In the genomic region with DNA sequence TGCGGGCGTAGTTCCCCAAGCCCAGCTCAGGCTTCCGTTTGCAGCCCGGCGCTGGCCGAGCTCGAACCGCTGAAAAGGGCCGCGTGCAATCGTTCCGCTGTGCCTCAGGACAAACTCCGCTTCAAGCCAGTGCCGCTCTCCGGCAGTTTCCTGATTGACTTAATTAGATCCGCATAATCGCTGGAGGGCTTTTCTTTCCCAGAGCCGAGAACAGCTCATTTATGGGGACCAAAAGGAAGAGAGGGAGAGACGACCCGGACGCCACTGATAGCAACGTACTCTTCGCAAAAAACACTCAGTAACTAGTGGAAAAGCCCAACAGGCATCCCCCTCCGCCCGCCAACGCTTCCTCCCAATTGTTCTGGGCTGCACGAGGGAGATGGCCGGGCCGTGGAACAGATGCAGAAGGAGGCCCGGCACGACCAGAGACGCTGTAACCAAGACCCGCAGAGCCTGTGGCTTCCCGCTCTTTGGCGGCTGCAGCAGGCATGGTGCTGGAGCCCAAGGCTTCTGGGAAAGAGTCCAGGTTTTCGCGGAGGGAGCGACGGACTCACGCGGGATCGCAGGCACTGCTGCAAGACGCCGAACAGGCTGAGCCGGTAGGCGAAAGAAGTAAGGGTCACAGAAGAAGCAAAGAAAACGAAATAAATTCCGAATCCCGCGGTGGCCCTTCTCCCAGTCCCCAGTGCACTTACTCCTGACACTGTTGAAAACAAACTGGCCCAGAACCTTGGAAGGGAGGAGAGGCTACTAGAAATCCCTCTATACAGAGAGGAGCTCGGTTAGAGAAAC, we compare ENCODE assay signal across 10 cellular contexts. TPM values are rescaled to one million over a fixed set of nuclear protein-coding genes. Genes with fewer than 3 reads are reported as not detected.
DNase-seq lines count a peak whose midpoint lies in the region; ATAC-seq and TF ChIP-seq lines count a peak whose summit lies in the region.
"Had no signal": no experiment of that assay in that cellular context is flagged by ENCODE, and none has a peak within 500 bp of the region (broad histone marks: within the 10 kb centered on the region; RNA-seq: fewer than 3 reads in every experiment).

No MANE protein-coding gene starts in this region.

- TF ChIP-seq CTCF in breast epithelium (IDR thresholded peaks at IDR 0.05) (no peak), right lobe of liver (IDR thresholded peaks at IDR 0.05) (no peak), thoracic aorta (IDR thresholded peaks at IDR 0.05) (no peak)

- peaks cover 6 to 16% of the 10 kb centered on the region in 2 donors for H3K4me1 ChIP-seq in breast epithelium
- H3K4me1 ChIP-seq in right lobe of liver: peaks cover 0 to 21% (median 0%) of the 10 kb centered on the region in 4 donors
- peaks cover 35 to 61% of the 10 kb centered on the region in 2 donors for H3K4me1 ChIP-seq in thoracic aorta (ENCODE audit: control insufficient read depth in 1 of 2, low read depth in 2 of 2)

- H3K4me3 Mint-ChIP-seq in T-helper 2 cell treated with Interferon-gamma antibody and Interleukin-4, amounts not matched to agents 5 μg/mL and 100 μg/mL, for 36 hours: peak overlapping the region; percentile 52

- H3K27me3 ChIP-seq in breast epithelium (peaks cover 0 to 61% of the 10 kb centered on the region in 2 donors), right lobe of liver (no peaks in the 10 kb centered on the region), thoracic aorta (replicated peaks; ENCODE audit: insufficient read depth) (no peaks in the 10 kb centered on the region)

- no peak for ATAC-seq in right lobe of liver
- ATAC-seq in thoracic aorta (ENCODE audit: insufficient number of reproducible peaks, low FRiP score, low read depth): no peak
- no peak for ATAC-seq in HG02981 (IDR thresholded peaks at IDR 0.05; ENCODE audit: unreplicated experiment)
- no peak for ATAC-seq in HG02973 (IDR thresholded peaks at IDR 0.05; ENCODE audit: unreplicated experiment)
- ATAC-seq in GM18870 (IDR thresholded peaks at IDR 0.05; ENCODE audit: unreplicated experiment): no peak
- ATAC-seq: A549 had no signal

- H3K4me1 Mint-ChIP-seq in T-helper 2 cell treated with Interferon-gamma antibody and Interleukin-4, amounts not matched to agents 5 μg/mL and 100 μg/mL, for 36 hours (ENCODE audit: low read depth): peaks cover 35% of the 10 kb centered on the region

- intact Hi-C loops in breast epithelium (cut with DNase I; ENCODE audit: low total_unique reads): no loop called here
- intact Hi-C loops in right lobe of liver (cut with DNase I): loop anchor here in 1 of 2 donors (5.0 kb wide), 1 partner anchor 278 kb away; no protein-coding TSS in a partner anchor

- no peak overlapping the region for H3K27ac ChIP-seq in breast epithelium
- no peak overlapping the region for H3K27ac ChIP-seq in right lobe of liver
- no peak overlapping the region for H3K27ac ChIP-seq in thoracic aorta
- H3K27ac ChIP-seq: A549 had no signal

- no peaks in the 10 kb centered on the region for H3K9me3 ChIP-seq in breast epithelium
- H3K9me3 ChIP-seq in right lobe of liver: no peaks in the 10 kb centered on the region
- no peaks in the 10 kb centered on the region for H3K9me3 ChIP-seq in thoracic aorta
- H3K9me3 ChIP-seq: A549 had no signal

- no peak for TF ChIP-seq POLR2A in breast epithelium (IDR thresholded peaks at IDR 0.05)
- no peak for TF ChIP-seq POLR2A in right lobe of liver (IDR thresholded peaks at IDR 0.05)

- DNase-seq in T-helper 2 cell treated with Interferon-gamma antibody and Interleukin-4, amounts not matched to agents 5 μg/mL and 100 μg/mL, for 36 hours (ENCODE audit: low spot score): no peak
- DNase-seq in T-helper 2 cell (no peak), breast epithelium (ENCODE audit: low spot score in 2 of 2) (peak; percentile 61 to 73), right lobe of liver (peak in 2 of 3 donors; percentile 27 to 62), thoracic aorta (ENCODE audit: low spot score) (no peak)
- DNase-seq: stimulated activated CD4-positive, alpha-beta T cell treated with anti-CD3 and anti-CD28 coated beads, Interleukin-4, amount 100 ng/mL, for 24 hours had no signal

- H3K4me3 ChIP-seq in breast epithelium (peak overlapping the region in 2 of 3 donors; percentile 33 to 51), right lobe of liver (no peak overlapping the region), thoracic aorta (peak overlapping the region; percentile 52)
- H3K4me3 ChIP-seq: A549 had no signal

- H3K27ac Mint-ChIP-seq in T-helper 2 cell treated with Interferon-gamma antibody and Interleukin-4, amounts not matched to agents 5 μg/mL and 100 μg/mL, for 36 hours: no peak overlapping the region

- H3K27me3 Mint-ChIP-seq in T-helper 2 cell treated with Interferon-gamma antibody and Interleukin-4, amounts not matched to agents 5 μg/mL and 100 μg/mL, for 36 hours (ENCODE audit: low read depth): peaks cover 43% of the 10 kb centered on the region

- H3K9me3 Mint-ChIP-seq in T-helper 2 cell treated with Interferon-gamma antibody and Interleukin-4, amounts not matched to agents 5 μg/mL and 100 μg/mL, for 36 hours: no peaks in the 10 kb centered on the region

- WGBS in right lobe of liver (ENCODE audit: insufficient coverage, low coverage, low lambda C conversion rate, missing lambda C conversion rate): 51% methylated on average over 30 of the region's 51 CpGs

- peaks cover 31% of the 10 kb centered on the region for H3K36me3 Mint-ChIP-seq in T-helper 2 cell treated with Interferon-gamma antibody and Interleukin-4, amounts not matched to agents 5 μg/mL and 100 μg/mL, for 36 hours (ENCODE audit: low read depth)

- H3K36me3 ChIP-seq in breast epithelium (no peaks in the 10 kb centered on the region), right lobe of liver (no peaks in the 10 kb centered on the region), thoracic aorta (peaks cover 3% of the 10 kb centered on the region)

RNA-seq across cellular contexts. Expression of a gene that starts 3.6 kb away (rescaled TPM):
- under 1 TPM in 2 of 3 donors, not detected in 1; 0.32 to 0.33 TPM for total RNA-seq in breast epithelium
- total RNA-seq in right lobe of liver: under 1 TPM; 0.25 to 0.86 (median 0.41) TPM
- total RNA-seq in thoracic aorta: 1 to 10 TPM; 4.9 TPM

RNA-seq across cellular contexts. Expression of a gene that starts 18.2 kb away (rescaled TPM):
- total RNA-seq in breast epithelium: not detected
- not detected for total RNA-seq in right lobe of liver
- total RNA-seq in thoracic aorta: under 1 TPM in 1 of 2 donors, not detected in 1; 0.28 TPM

Comparison
In these comparisons a context has a peak if more than half of its experiments do, and no peak if none do; other contexts are left out.
1. DNase-seq: peak in breast epithelium (2 of 2) and right lobe of liver (2 of 3); none in T-helper 2 cell treated with Interferon-gamma antibody and Interleukin-4, amounts not matched to agents 5 μg/mL and 100 μg/mL, for 36 hours (single experiment), T-helper 2 cell (0 of 5) and thoracic aorta (single experiment).
2. H3K4me3 ChIP-seq: peak in breast epithelium (2 of 3) and thoracic aorta (single experiment); none in right lobe of liver (0 of 3).